ENCODE assay signal across 22 cellular contexts in the genomic region with DNA sequence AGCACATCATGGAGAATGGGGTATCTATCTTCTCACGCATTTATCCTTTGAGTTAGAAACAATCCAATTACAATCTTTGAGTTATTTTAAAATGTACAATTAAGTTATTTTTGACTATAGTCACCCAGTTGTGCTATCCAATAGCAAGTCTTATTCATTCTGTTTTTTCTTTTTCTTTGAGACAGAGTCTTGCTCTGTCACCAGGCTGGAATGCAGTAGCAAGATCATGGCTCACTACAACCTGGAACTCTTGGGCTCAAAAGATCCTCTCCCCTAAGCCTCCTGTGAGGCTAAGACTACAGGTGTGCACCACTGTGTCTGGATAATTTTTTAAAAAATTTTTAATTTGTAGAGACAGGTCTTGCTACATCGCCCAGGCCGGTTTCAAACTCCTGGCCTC.
A peak's percentile ranks its signal among the peaks of the same experiment; 100 is the strongest.
DNase-seq lines count a peak whose midpoint lies in the region; ATAC-seq and TF ChIP-seq lines count a peak whose summit lies in the region.
"Had no signal": no experiment of that assay in that cellular context is flagged by ENCODE, and none has a peak within 500 bp of the region (broad histone marks: within the 10 kb centered on the region; RNA-seq: fewer than 3 reads in every experiment).

No MANE protein-coding gene starts in this region.

- H3K9me3 ChIP-seq in SK-N-SH: no peaks in the 10 kb centered on the region
- H3K9me3 ChIP-seq: left lung, mucosa of descending colon, prostate gland, stomach, upper lobe of left lung had no signal

- H3K36me3 ChIP-seq in SK-N-SH (replicated peaks in 1 of 2; ENCODE audit: control insufficient read depth in 1 of 2, insufficient read depth in 2 of 2, low read length in 1 of 2): no peaks in the 10 kb centered on the region
- H3K36me3 ChIP-seq: BLaER1 treated with 17β-estradiol and CSF1 and Interleukin-3, amounts not matched to agents 10 nM and 100 nM; left lung; prostate gland; stomach; upper lobe of left lung had no signal

- TF ChIP-seq RAD21 in SK-N-SH (IDR thresholded peaks at IDR 0.05; ENCODE audit: low read length): no peak

- H3K27ac ChIP-seq in SK-N-SH (ENCODE audit: low read depth in 2 of 2, low read length in 1 of 2): peak overlapping the region in 1 of 2 experiments; percentile 98; a peak in 2 of 4 replicates
- H3K27ac ChIP-seq: BLaER1 treated with 17β-estradiol and CSF1 and Interleukin-3, amounts not matched to agents 10 nM and 100 nM; left lung; prostate gland; stomach; upper lobe of left lung had no signal

- no peaks in the 10 kb centered on the region for H4K20me1 ChIP-seq in SK-N-SH (ENCODE audit: insufficient read depth)
- H4K20me1 ChIP-seq: BLaER1 treated with 17β-estradiol and CSF1 and Interleukin-3, amounts not matched to agents 10 nM and 100 nM had no signal

- H3K9ac ChIP-seq in SK-N-SH: peak overlapping the region; percentile 63; the same call in 1 of the 2 replicates
- H3K9ac ChIP-seq: BLaER1 treated with 17β-estradiol and CSF1 and Interleukin-3, amounts not matched to agents 10 nM and 100 nM had no signal

- H3K4me1 ChIP-seq in SK-N-SH (ENCODE audit: control insufficient read depth in 1 of 2, insufficient read depth in 2 of 2, low read depth in 1 of 2, low read length in 1 of 2): peaks cover 0 to 8% of the 10 kb centered on the region in 2 experiments; a peak in 3 of 4 replicates
- H3K4me1 ChIP-seq: left lung, prostate gland, upper lobe of left lung had no signal

- H3K9me2 ChIP-seq in SK-N-SH: no peaks in the 10 kb centered on the region

- no peak overlapping the region for H3K4me2 ChIP-seq in SK-N-SH
- H3K4me2 ChIP-seq: BLaER1 treated with 17β-estradiol and CSF1 and Interleukin-3, amounts not matched to agents 10 nM and 100 nM had no signal

- CTCF ChIA-PET in SK-N-SH (lab: Yijun Ruan, JAX): interaction anchor here (1.1 kb wide), 1 partner anchor 311 kb away, joined by 3 read pairs; no protein-coding TSS in a partner anchor

- TF ChIP-seq EP300 in SK-N-SH (IDR thresholded peaks at IDR 0.05; ENCODE audit: borderline replicate concordance in 1 of 2, low read depth in 1 of 2, low read length in 1 of 2): no peak

- POLR2A ChIA-PET in SK-N-SH (lab: Yijun Ruan, JAX): no interaction called here

- H3K4me3 ChIP-seq in SK-N-SH (ENCODE audit: low read depth in 2 of 2, low read length in 1 of 2) (no peak overlapping the region), foreskin fibroblast (ENCODE audit: low read depth in 1 of 2, low read length in 2 of 2) (no peak overlapping the region)
- H3K4me3 ChIP-seq: BLaER1 treated with 17β-estradiol and CSF1 and Interleukin-3, amounts not matched to agents 10 nM and 100 nM; left lung; mucosa of descending colon; prostate gland; stomach; upper lobe of left lung had no signal

- DNase-seq in HS-27A (ENCODE audit: low read depth): peak; percentile 24
- DNase-seq in SK-N-SH: no peak
- peak; percentile 26 to 53 for DNase-seq in foreskin fibroblast
- no peak for DNase-seq in HUDEP-2 (lab: John Stamatoyannopoulos, UW; ENCODE audit: unreplicated experiment in 76 of 76)
- no peak for DNase-seq in NCI-H1436 (lab: John Stamatoyannopoulos, UW)
- DNase-seq: activated B cell treated with CpG ODN at 0.5 μM for 24 hours; activated CD4-positive, alpha-beta memory T cell treated with anti-CD3 and anti-CD28 coated beads for 36 hours; activated naive CD4-positive, alpha-beta T cell treated with Interleukin-2 at 50 U/mL for 16 hours; effector CD8-positive, alpha-beta T cell; glutamatergic neuron; left lung; mucosa of descending colon; NCI-H146; NCI-H774; small intestine; stimulated activated CD4-positive, alpha-beta T cell treated with anti-CD3 and anti-CD28 coated beads, Interleukin-4, amount 100 ng/mL, for 1 hour; stomach; upper lobe of left lung had no signal

- peaks cover 43% of the 10 kb centered on the region for H3F3A ChIP-seq in SK-N-SH (replicated peaks; ENCODE audit: insufficient read depth)

- H3K27me3 ChIP-seq in SK-N-SH (ENCODE audit: insufficient read depth): no peaks in the 10 kb centered on the region
- H3K27me3 ChIP-seq: BLaER1 treated with 17β-estradiol and CSF1 and Interleukin-3, amounts not matched to agents 10 nM and 100 nM; left lung; stomach; upper lobe of left lung had no signal

- 0 out of 2 replicates have a peak overlapping the region, but pooled peaks have one; percentile 43 for H2AFZ ChIP-seq in SK-N-SH (ENCODE audit: low read depth)

- 74% methylated on average over 3 of the region's 3 CpGs for WGBS in SK-N-SH (ENCODE audit: low lambda C conversion rate)

- peaks cover 14% of the 10 kb centered on the region; the same call in 1 of the 2 replicates for H3K79me2 ChIP-seq in SK-N-SH (ENCODE audit: insufficient read depth)

- no peak for TF ChIP-seq CTCF in SK-N-SH (IDR thresholded peaks at IDR 0.05)
- TF ChIP-seq CTCF in foreskin fibroblast (IDR thresholded peaks at IDR 0.05; ENCODE audit: low read depth, low read length): no peak
- TF ChIP-seq CTCF in subcutaneous adipose tissue (IDR thresholded peaks at IDR 0.05; ENCODE audit: low read depth): peak; percentile 81

- no peak for ATAC-seq in HG03159 (IDR thresholded peaks at IDR 0.05; ENCODE audit: unreplicated experiment)
- ATAC-seq: left lung, mucosa of descending colon had no signal

TF ChIP-seq in SK-N-SH, 30 proteins besides CTCF, POLR2A, EP300 and RAD21:
- TF ChIP-seq FOSL2 (IDR thresholded peaks at IDR 0.05; ENCODE audit: borderline replicate concordance, low read depth): peak; percentile 43; the same call in 1 of the 2 replicates
- no peak for TF ChIP-seq MXI1 (IDR thresholded peaks at IDR 0.05; ENCODE audit: low read depth, low read length)
- no peak for TF ChIP-seq FOXJ3 (CRISPR knock-in tag; IDR thresholded peaks at IDR 0.05)
- TF ChIP-seq YY1 (IDR thresholded peaks at IDR 0.05; ENCODE audit: low read depth): no peak
- no peak for TF ChIP-seq MAX (IDR thresholded peaks at IDR 0.05; ENCODE audit: low read depth)
- no peak for TF ChIP-seq ELF1 (IDR thresholded peaks at IDR 0.05)
- peak; percentile 29; the same call in 1 of the 2 replicates for TF ChIP-seq JUND (IDR thresholded peaks at IDR 0.05)

Comparison
In these comparisons a context has a peak if more than half of its experiments do, and no peak if none do; other contexts are left out.
1. DNase-seq: peak in HS-27A (single experiment) and foreskin fibroblast (2 of 2); none in SK-N-SH (single experiment), HUDEP-2 (0 of 76) and NCI-H1436 (single experiment).